ENCODE assay signal across 22 cellular contexts in genomic region chr16:2335286-2335895, GRCh38.
"Had no signal": no experiment of that assay in that cellular context is flagged by ENCODE, and none has a peak within 500 bp of the region (broad histone marks: within the 10 kb centered on the region; RNA-seq: fewer than 3 reads in every experiment).

No MANE protein-coding gene starts in this region.

- ATAC-seq: effector memory CD8-positive, alpha-beta T cell; foreskin keratinocyte; left colon; lower lobe of right lung had no signal

- H3K4me1 ChIP-seq: foreskin keratinocyte, prostate gland had no signal

- H3K9me3 ChIP-seq: ascending aorta, lower lobe of right lung, prostate gland, right atrium auricular region, tibial artery had no signal

- H3K36me3 ChIP-seq: ascending aorta, lower lobe of right lung, prostate gland, right atrium auricular region, tibial artery had no signal

- H3K27ac Mint-ChIP-seq: activated CD4-positive, alpha-beta T cell treated with anti-CD3 and anti-CD28 coated beads, Interleukin-2, amount 10 ng/mL, durations not matched to agents 24 days and 14 days; activated naive CD4-positive, alpha-beta T cell treated with anti-CD3 and anti-CD28 coated beads, Interleukin-2, amount 50 U/mL, for 24 hours; effector memory CD8-positive, alpha-beta T cell; mesothelial cell of epicardium; nephron had no signal

- H3K4me3 Mint-ChIP-seq: activated CD4-positive, alpha-beta T cell treated with anti-CD3 and anti-CD28 coated beads, Interleukin-2, amount 10 ng/mL, durations not matched to agents 24 days and 14 days; activated naive CD4-positive, alpha-beta T cell treated with anti-CD3 and anti-CD28 coated beads, Interleukin-2, amount 50 U/mL, for 24 hours; effector memory CD8-positive, alpha-beta T cell; mesothelial cell of epicardium had no signal

- H3K27ac ChIP-seq: ascending aorta, foreskin keratinocyte, lower lobe of right lung, prostate gland, right atrium auricular region, tibial artery had no signal

- H3K4me3 ChIP-seq: ascending aorta, lower lobe of right lung, prostate gland, right atrium auricular region, tibial artery had no signal

- DNase-seq: activated CD4-positive, alpha-beta T cell treated with anti-CD3 and anti-CD28 coated beads, Interleukin-2, amount 10 ng/mL, durations not matched to agents 24 days and 14 days; activated gamma-delta T cell; cerebellar nuclear complex; dermis blood vessel endothelial cell; effector memory CD8-positive, alpha-beta T cell; foreskin keratinocyte; glutamatergic neuron; hypothalamus; islet precursor cell; left colon; lower lobe of right lung; occipital lobe; stimulated activated CD4-positive, alpha-beta T cell treated with anti-CD3 and anti-CD28 coated beads, Interleukin-2, amount 100 ng/mL, for 24 hours; stimulated activated naive CD4-positive, alpha-beta T cell treated with Interleukin-2 at 50 U/mL for 16 hours; T1000; tibial artery had no signal

- H3K36me3 Mint-ChIP-seq: activated naive CD4-positive, alpha-beta T cell treated with anti-CD3 and anti-CD28 coated beads, Interleukin-2, amount 50 U/mL, for 24 hours; mesothelial cell of epicardium had no signal

- H3K27me3 ChIP-seq: ascending aorta, right atrium auricular region, tibial artery had no signal

- H3K9me3 Mint-ChIP-seq: activated CD4-positive, alpha-beta T cell treated with anti-CD3 and anti-CD28 coated beads, Interleukin-2, amount 10 ng/mL, durations not matched to agents 24 days and 14 days; activated naive CD4-positive, alpha-beta T cell treated with anti-CD3 and anti-CD28 coated beads, Interleukin-2, amount 50 U/mL, for 24 hours; effector memory CD8-positive, alpha-beta T cell; mesothelial cell of epicardium; nephron had no signal
